In the genomic region with DNA sequence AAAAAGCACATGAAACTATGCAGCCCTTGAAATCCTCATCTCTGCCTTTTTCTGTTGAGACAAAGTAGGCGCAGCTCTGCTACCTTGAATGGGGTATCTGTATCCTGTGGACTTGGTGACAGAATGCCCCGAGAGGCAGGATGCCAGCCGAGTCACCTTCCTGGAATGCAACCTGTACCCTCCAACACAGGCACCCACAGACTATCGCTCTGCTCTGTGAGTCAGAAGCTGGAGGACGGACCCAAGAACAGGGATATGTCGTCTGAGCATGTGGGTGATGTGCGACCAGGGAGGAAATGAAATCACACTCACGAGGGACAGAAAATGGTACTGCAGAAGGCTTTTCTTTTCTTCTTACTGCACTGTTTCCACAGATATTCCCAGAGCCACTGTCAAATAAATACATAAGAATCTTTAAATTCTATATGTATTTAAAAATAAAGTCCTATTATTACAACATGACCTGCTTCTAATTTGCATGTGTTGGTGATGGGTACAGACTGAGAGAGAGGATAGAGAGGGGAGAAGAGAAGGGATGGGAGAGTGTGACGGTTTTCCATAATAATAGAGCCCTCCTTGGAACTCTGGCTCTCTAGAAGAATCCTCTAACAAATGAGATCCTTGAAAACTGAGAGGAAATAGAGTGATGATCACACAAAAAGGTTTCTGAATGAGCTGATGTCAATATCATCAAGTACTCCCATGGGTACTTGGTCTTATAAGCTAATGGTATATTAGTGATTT, we compare ENCODE assay signal across 10 cellular contexts.
DNase-seq lines count a peak whose midpoint lies in the region; ATAC-seq and TF ChIP-seq lines count a peak whose summit lies in the region.
"Had no signal": no experiment of that assay in that cellular context is flagged by ENCODE, and none has a peak within 500 bp of the region (broad histone marks: within the 10 kb centered on the region; RNA-seq: fewer than 3 reads in every experiment).

No MANE protein-coding gene starts in this region.

- intact Hi-C loops in activated CD4-positive, alpha-beta T cell treated with anti-CD3 and anti-CD28 coated beads for 36 hours (cut with DNase I, micrococcal nuclease), result loop anchor here in 1 of 2 experiments (5.0 kb wide), 1 partner anchor 920 kb away; no protein-coding TSS in a partner anchor
- intact Hi-C loops in Right ventricle myocardium inferior (cut with DNase I), result no loop called here

- peak; percentile 74 for DNase-seq in activated CD4-positive, alpha-beta T cell treated with anti-CD3 and anti-CD28 coated beads for 36 hours
- no peak for DNase-seq in activated CD4-positive, alpha-beta T cell treated with anti-CD3 and anti-CD28 coated beads for 1 hour
- peak in 1 of 2 donors; percentile 28 for DNase-seq in activated naive CD4-positive, alpha-beta T cell treated with anti-CD3 and anti-CD28 coated beads, Interleukin-2, amount 50 U/mL, for 72 hours (ENCODE audit: low spot score in 2 of 2)
- DNase-seq in kidney tubule cell (ENCODE audit: low spot score), result peak; percentile 99
- DNase-seq in superior temporal gyrus (ENCODE audit: extremely low spot score), result peak; percentile 41
- no peak for DNase-seq in glutamatergic neuron
- DNase-seq in DMS153 (lab: John Stamatoyannopoulos, UW), result no peak
- DNase-seq in Right ventricle myocardium inferior (ENCODE audit: missing footprints), result no peak
- DNase-seq: heart right ventricle had no signal

- H3K36me3 Mint-ChIP-seq in activated CD4-positive, alpha-beta T cell treated with anti-CD3 and anti-CD28 coated beads for 36 hours (ENCODE audit: low read depth), result no peaks in the 10 kb centered on the region
- H3K36me3 Mint-ChIP-seq in activated naive CD4-positive, alpha-beta T cell treated with anti-CD3 and anti-CD28 coated beads, Interleukin-2, amount 50 U/mL, for 72 hours, result no peaks in the 10 kb centered on the region
- H3K36me3 Mint-ChIP-seq in glutamatergic neuron (ENCODE audit: unreplicated experiment), result no peaks in the 10 kb centered on the region

- H3K4me3 Mint-ChIP-seq in activated CD4-positive, alpha-beta T cell treated with anti-CD3 and anti-CD28 coated beads for 36 hours, result no peak overlapping the region
- no peak overlapping the region for H3K4me3 Mint-ChIP-seq in glutamatergic neuron (ENCODE audit: unreplicated experiment)
- H3K4me3 Mint-ChIP-seq: stimulated activated naive CD8-positive, alpha-beta T cell treated with anti-CD3 and anti-CD28 coated beads, Interleukin-15, Interleukin-2, amounts not matched to agents 100 ng/mL and 50 ng/mL, for 24 hours had no signal

- H3K4me1 Mint-ChIP-seq in activated CD4-positive, alpha-beta T cell treated with anti-CD3 and anti-CD28 coated beads for 36 hours, result peaks cover 20% of the 10 kb centered on the region
- H3K4me1 Mint-ChIP-seq in glutamatergic neuron (ENCODE audit: low read depth, unreplicated experiment), result peaks cover 2% of the 10 kb centered on the region

- H3K27me3 Mint-ChIP-seq in activated CD4-positive, alpha-beta T cell treated with anti-CD3 and anti-CD28 coated beads for 36 hours, result no peaks in the 10 kb centered on the region
- no peaks in the 10 kb centered on the region for H3K27me3 Mint-ChIP-seq in glutamatergic neuron (ENCODE audit: unreplicated experiment)
- H3K27me3 Mint-ChIP-seq: stimulated activated naive CD8-positive, alpha-beta T cell treated with anti-CD3 and anti-CD28 coated beads, Interleukin-15, Interleukin-2, amounts not matched to agents 100 ng/mL and 50 ng/mL, for 24 hours had no signal

- CTCF ChIA-PET in activated CD4-positive, alpha-beta T cell treated with anti-CD3 and anti-CD28 coated beads for 36 hours (lab: Charles Lee), result interaction anchor here (0.7 kb wide), 1 partner anchor 20 kb away, joined by 3 read pairs; no protein-coding TSS in a partner anchor

- POLR2A ChIA-PET in activated CD4-positive, alpha-beta T cell treated with anti-CD3 and anti-CD28 coated beads for 36 hours (lab: Charles Lee), result no interaction called here

- no peak for TF ChIP-seq CTCF in glutamatergic neuron (IDR thresholded peaks at IDR 0.05; ENCODE audit: partially characterized antibody, unreplicated experiment)

- H3K27ac Mint-ChIP-seq in activated CD4-positive, alpha-beta T cell treated with anti-CD3 and anti-CD28 coated beads for 36 hours, result no peak overlapping the region
- H3K27ac Mint-ChIP-seq in activated naive CD4-positive, alpha-beta T cell treated with anti-CD3 and anti-CD28 coated beads, Interleukin-2, amount 50 U/mL, for 72 hours, result peak overlapping the region in 1 of 2 donors; percentile 36
- H3K27ac Mint-ChIP-seq in glutamatergic neuron (ENCODE audit: unreplicated experiment), result no peak overlapping the region
- H3K27ac Mint-ChIP-seq: stimulated activated naive CD8-positive, alpha-beta T cell treated with anti-CD3 and anti-CD28 coated beads, Interleukin-15, Interleukin-2, amounts not matched to agents 100 ng/mL and 50 ng/mL, for 24 hours had no signal

- peak; percentile 100 for ATAC-seq in activated CD4-positive, alpha-beta T cell treated with anti-CD3 and anti-CD28 coated beads for 36 hours
- peak; percentile 96 to 98 for ATAC-seq in activated naive CD4-positive, alpha-beta T cell treated with anti-CD3 and anti-CD28 coated beads, Interleukin-2, amount 50 U/mL, for 72 hours
- ATAC-seq in Right ventricle myocardium inferior, result no peak
- ATAC-seq: heart right ventricle had no signal

- H3K9me3 Mint-ChIP-seq in activated CD4-positive, alpha-beta T cell treated with anti-CD3 and anti-CD28 coated beads for 36 hours (ENCODE audit: low read depth), result no peaks in the 10 kb centered on the region
- H3K9me3 Mint-ChIP-seq in activated naive CD4-positive, alpha-beta T cell treated with anti-CD3 and anti-CD28 coated beads, Interleukin-2, amount 50 U/mL, for 72 hours, result no peaks in the 10 kb centered on the region
- no peaks in the 10 kb centered on the region for H3K9me3 Mint-ChIP-seq in glutamatergic neuron (ENCODE audit: unreplicated experiment)
- H3K9me3 Mint-ChIP-seq: stimulated activated naive CD8-positive, alpha-beta T cell treated with anti-CD3 and anti-CD28 coated beads, Interleukin-15, Interleukin-2, amounts not matched to agents 100 ng/mL and 50 ng/mL, for 24 hours had no signal

Comparison
In these comparisons a context has a peak if more than half of its experiments do, and no peak if none do; other contexts are left out.
1. DNase-seq: peak in activated CD4-positive, alpha-beta T cell treated with anti-CD3 and anti-CD28 coated beads for 36 hours (single experiment), kidney tubule cell (single experiment) and superior temporal gyrus (single experiment); none in activated CD4-positive, alpha-beta T cell treated with anti-CD3 and anti-CD28 coated beads for 1 hour (single experiment), glutamatergic neuron (single experiment), DMS153 (single experiment) and Right ventricle myocardium inferior (single experiment).